ENCODE assay signal across 18 cellular contexts in genomic region chr5:128099944-128100343, GRCh38.
"Had no signal": no experiment of that assay in that cellular context is flagged by ENCODE, and none has a peak within 500 bp of the region (broad histone marks: within the 10 kb centered on the region; RNA-seq: fewer than 3 reads in every experiment).

No MANE protein-coding gene starts in this region.

- H2AFZ ChIP-seq: parathyroid adenoma had no signal

- H3K27me3 Mint-ChIP-seq: naive B cell; stimulated activated memory B cell treated with anti-CD40 and anti-IgM and Interleukin-4, amounts not matched to agents 10 μg/mL and 1 μg/mL and 100 μg/mL, for 72 hours; stimulated activated naive CD8-positive, alpha-beta T cell treated with anti-CD3 and anti-CD28 coated beads, Interleukin-15, Interleukin-2, amounts not matched to agents 100 ng/mL and 50 ng/mL, for 24 hours had no signal

- H3K27me3 ChIP-seq: left lung, right lobe of liver had no signal

- H3K4me1 ChIP-seq: left lung, parathyroid adenoma, prostate gland, right lobe of liver had no signal

- H3K9ac ChIP-seq: parathyroid adenoma had no signal

- FAIRE-seq: keratinocyte had no signal

- H3K4me3 Mint-ChIP-seq: immature natural killer cell; naive B cell; nephron; stimulated activated memory B cell treated with anti-CD40 and anti-IgM and Interleukin-4, amounts not matched to agents 10 μg/mL and 1 μg/mL and 100 μg/mL, for 72 hours; stimulated activated naive CD8-positive, alpha-beta T cell treated with anti-CD3 and anti-CD28 coated beads, Interleukin-15, Interleukin-2, amounts not matched to agents 100 ng/mL and 50 ng/mL, for 24 hours had no signal

- H3K36me3 ChIP-seq: left lung, prostate gland, right lobe of liver had no signal

- ATAC-seq: left lung; right lobe of liver; stimulated activated memory B cell treated with anti-CD40 and anti-IgM and Interleukin-4, amounts not matched to agents 10 μg/mL and 1 μg/mL and 100 μg/mL, for 72 hours had no signal

- H3K27ac ChIP-seq: coronary artery, left lung, parathyroid adenoma, prostate gland, right lobe of liver had no signal

- H3K27ac Mint-ChIP-seq: immature natural killer cell; naive B cell; nephron; stimulated activated memory B cell treated with anti-CD40 and anti-IgM and Interleukin-4, amounts not matched to agents 10 μg/mL and 1 μg/mL and 100 μg/mL, for 72 hours; stimulated activated naive CD8-positive, alpha-beta T cell treated with anti-CD3 and anti-CD28 coated beads, Interleukin-15, Interleukin-2, amounts not matched to agents 100 ng/mL and 50 ng/mL, for 24 hours had no signal

- H3K9me3 ChIP-seq: prostate gland had no signal

- DNase-seq: effector CD8-positive, alpha-beta T cell; immature natural killer cell; left lung; mesendoderm; naive B cell; retina; right lobe of liver; stimulated activated CD4-positive, alpha-beta T cell treated with anti-CD3 and anti-CD28 coated beads, Interleukin-15, amount 100 ng/mL, for 24 hours; stimulated activated CD4-positive, alpha-beta T cell treated with anti-CD3 and anti-CD28 coated beads, Interleukin-1b, Interleukin-23, amount 100 ng/mL, for 48 hours; stimulated activated CD4-positive, alpha-beta T cell treated with anti-CD3 and anti-CD28 coated beads, Interleukin-4, amount 100 ng/mL, for 24 hours had no signal

- H3K4me3 ChIP-seq: coronary artery, left lung, lung, prostate gland, right lobe of liver had no signal
